ENCODE assay signal across 9 cellular contexts in genomic region chr5:136058031-136058971, GRCh38. TPM values are rescaled to one million over a fixed set of nuclear protein-coding genes. Genes with fewer than 3 reads are reported as not detected.
DNase-seq lines count a peak whose midpoint lies in the region; ATAC-seq and TF ChIP-seq lines count a peak whose summit lies in the region.
"Had no signal": no experiment of that assay in that cellular context is flagged by ENCODE, and none has a peak within 500 bp of the region (broad histone marks: within the 10 kb centered on the region; RNA-seq: fewer than 3 reads in every experiment).

No MANE protein-coding gene starts in this region.

- intact Hi-C loops in colonic mucosa (cut with DNase I), result no loop called here
- intact Hi-C loops in naive thymus-derived CD4-positive, alpha-beta T cell (cut with micrococcal nuclease), result no loop called here

- CTCF ChIA-PET in AG04450 (lab: Charles Lee), result interaction anchor here (0.6 to 7.6 kb wide), 34 partner anchors 12 to 176 kb away, joined by 3 to 53 read pairs (median 4); partner anchors contain the start of gene TGFBI
- CTCF ChIA-PET in naive thymus-derived CD4-positive, alpha-beta T cell (lab: Charles Lee), result no interaction called here

- H3K79me2 ChIP-seq in mesendoderm (ENCODE audit: control insufficient read depth, insufficient read depth, low read length), result no peaks in the 10 kb centered on the region

- POLR2A ChIA-PET in AG04450 (lab: Yijun Ruan, JAX), result interaction anchor here (0.8 to 2.3 kb wide), 18 partner anchors 9 to 167 kb away, joined by 3 to 35 read pairs (median 4); partner anchors contain the start of gene TGFBI
- POLR2A ChIA-PET in naive thymus-derived CD4-positive, alpha-beta T cell (lab: Charles Lee), result no interaction called here

- H3K27ac ChIP-seq in AG04450 (ENCODE audit: low read depth, low read length) (peak overlapping the region; percentile 98), colonic mucosa (peak overlapping the region; percentile 50), mesendoderm (ENCODE audit: low read depth, low read length) (no peak overlapping the region)
- H3K27ac ChIP-seq in naive thymus-derived CD4-positive, alpha-beta T cell (ENCODE audit: low read depth, low read length), result no peak overlapping the region
- H3K27ac ChIP-seq: SK-N-MC had no signal

- WGBS in mesendoderm (ENCODE audit: extremely low coverage, insufficient coverage, low lambda C conversion rate), result no CpG with 5 or more reads among the region's 10 CpGs

- peak overlapping the region in 1 of 2 donors; percentile 42 for H3K27ac Mint-ChIP-seq in stimulated activated naive CD8-positive, alpha-beta T cell treated with anti-CD3 and anti-CD28 coated beads, Interleukin-15, amount 100 ng/mL, for 72 hours
- no peak overlapping the region for H3K27ac Mint-ChIP-seq in naive thymus-derived CD4-positive, alpha-beta T cell

- H3K9me3 Mint-ChIP-seq in stimulated activated naive CD8-positive, alpha-beta T cell treated with anti-CD3 and anti-CD28 coated beads, Interleukin-15, amount 100 ng/mL, for 72 hours, result no peaks in the 10 kb centered on the region
- H3K9me3 Mint-ChIP-seq in naive thymus-derived CD4-positive, alpha-beta T cell, result peaks cover 0 to 1% (median 0%) of the 10 kb centered on the region in 11 donors

- H3K9me3 ChIP-seq in AG04450 (ENCODE audit: control insufficient read depth, insufficient read depth, low read length) (no peaks in the 10 kb centered on the region), colonic mucosa (no peaks in the 10 kb centered on the region)
- H3K9me3 ChIP-seq in naive thymus-derived CD4-positive, alpha-beta T cell (ENCODE audit: control insufficient read depth in 2 of 3, low read length in 3 of 3), result no peaks in the 10 kb centered on the region

- H3K4me1 ChIP-seq in colonic mucosa (no peaks in the 10 kb centered on the region), mesendoderm (ENCODE audit: control insufficient read depth, low read depth, low read length) (peaks cover 3% of the 10 kb centered on the region)
- H3K4me1 ChIP-seq in naive thymus-derived CD4-positive, alpha-beta T cell (ENCODE audit: control insufficient read depth in 2 of 2, insufficient read depth in 2 of 2, low read length in 2 of 2), result no peaks in the 10 kb centered on the region

- H3K4ac ChIP-seq in mesendoderm (ENCODE audit: low read depth, low read length), result no peak overlapping the region

- H4K5ac ChIP-seq in mesendoderm (ENCODE audit: low read length), result no peak overlapping the region

- no peak overlapping the region for H3K4me3 Mint-ChIP-seq in stimulated activated naive CD8-positive, alpha-beta T cell treated with anti-CD3 and anti-CD28 coated beads, Interleukin-15, amount 100 ng/mL, for 72 hours
- H3K4me3 Mint-ChIP-seq in naive thymus-derived CD4-positive, alpha-beta T cell, result no peak overlapping the region

- H3K27me3 ChIP-seq in AG04450 (ENCODE audit: control insufficient read depth, insufficient read depth, low read length), result no peaks in the 10 kb centered on the region
- H3K27me3 ChIP-seq in colonic mucosa, result no peaks in the 10 kb centered on the region
- H3K27me3 ChIP-seq in mesendoderm (ENCODE audit: insufficient read depth, low read length, poor library complexity), result no peaks in the 10 kb centered on the region
- H3K27me3 ChIP-seq in naive thymus-derived CD4-positive, alpha-beta T cell (ENCODE audit: control insufficient read depth in 2 of 2, insufficient read depth in 2 of 2, low read length in 2 of 2), result no peaks in the 10 kb centered on the region

- H3K36me3 Mint-ChIP-seq in naive thymus-derived CD4-positive, alpha-beta T cell, result no peaks in the 10 kb centered on the region

- H2BK5ac ChIP-seq in mesendoderm (ENCODE audit: low read length), result no peak overlapping the region

- H3K9ac ChIP-seq in colonic mucosa (ENCODE audit: low read depth in 2 of 2, low read length in 2 of 2) (no peak overlapping the region), mesendoderm (ENCODE audit: low read length) (no peak overlapping the region)

- no peaks in the 10 kb centered on the region for H3K36me3 ChIP-seq in colonic mucosa
- H3K36me3 ChIP-seq in mesendoderm (ENCODE audit: control insufficient read depth, insufficient read depth, low read length), result no peaks in the 10 kb centered on the region
- H3K36me3 ChIP-seq in naive thymus-derived CD4-positive, alpha-beta T cell (ENCODE audit: control insufficient read depth in 2 of 3, insufficient read depth in 3 of 3, low read length in 3 of 3), result no peaks in the 10 kb centered on the region

- H3K56ac ChIP-seq in mesendoderm (ENCODE audit: low read length), result no peak overlapping the region

- H3K4me3 ChIP-seq in AG04450 (ENCODE audit: low read depth, low read length) (no peak overlapping the region), LNCaP clone FGC (ENCODE audit: low read depth, low read length) (no peak overlapping the region), colonic mucosa (no peak overlapping the region), mesendoderm (ENCODE audit: low read length) (no peak overlapping the region)
- H3K4me3 ChIP-seq in naive thymus-derived CD4-positive, alpha-beta T cell (ENCODE audit: low read length), result no peak overlapping the region
- H3K4me3 ChIP-seq: SK-N-MC had no signal

- H3K18ac ChIP-seq in mesendoderm (ENCODE audit: low read length), result no peak overlapping the region

- H2AK5ac ChIP-seq in mesendoderm (ENCODE audit: low read length), result no peak overlapping the region

- TF ChIP-seq CTCF in AG04450 (IDR thresholded peaks at IDR 0.05; ENCODE audit: low read depth, low read length) (peak; percentile 65), LNCaP clone FGC (IDR thresholded peaks at IDR 0.05; ENCODE audit: control insufficient read depth, extremely low read depth, insufficient read depth) (no peak), colonic mucosa (IDR thresholded peaks at IDR 0.05) (no peak)

- no peak for ATAC-seq in stimulated activated naive CD8-positive, alpha-beta T cell treated with anti-CD3 and anti-CD28 coated beads, Interleukin-15, amount 100 ng/mL, for 72 hours
- ATAC-seq in GM21576 (IDR thresholded peaks at IDR 0.05; ENCODE audit: unreplicated experiment), result no peak
- ATAC-seq in naive thymus-derived CD4-positive, alpha-beta T cell, result no peak

- H3K27me3 Mint-ChIP-seq in stimulated activated naive CD8-positive, alpha-beta T cell treated with anti-CD3 and anti-CD28 coated beads, Interleukin-15, amount 100 ng/mL, for 72 hours, result peaks cover 6% of the 10 kb centered on the region
- H3K27me3 Mint-ChIP-seq in naive thymus-derived CD4-positive, alpha-beta T cell, result peaks cover 0 to 9% (median 4%) of the 10 kb centered on the region in 5 donors

- no peaks in the 10 kb centered on the region for H3K79me1 ChIP-seq in mesendoderm (ENCODE audit: low read length)

- H3K4me1 Mint-ChIP-seq in stimulated activated naive CD8-positive, alpha-beta T cell treated with anti-CD3 and anti-CD28 coated beads, Interleukin-15, amount 100 ng/mL, for 72 hours, result no peaks in the 10 kb centered on the region
- H3K4me1 Mint-ChIP-seq in naive thymus-derived CD4-positive, alpha-beta T cell, result peaks cover 0 to 3% (median 0%) of the 10 kb centered on the region in 7 donors

- DNase-seq in AG04450 (ENCODE audit: low read depth, low spot score) (peak; percentile 100), LNCaP clone FGC (ENCODE audit: low read depth) (peak; percentile 37), colonic mucosa (peak; percentile 67), mesendoderm (peak; percentile 93), NCI-H2107 (lab: John Stamatoyannopoulos, UW) (no peak)
- no peak for DNase-seq in stimulated activated naive CD8-positive, alpha-beta T cell treated with anti-CD3 and anti-CD28 coated beads, Interleukin-15, amount 100 ng/mL, for 72 hours
- no peak for DNase-seq in naive thymus-derived CD4-positive, alpha-beta T cell

- no peak overlapping the region for H2BK120ac ChIP-seq in mesendoderm (ENCODE audit: low read depth, low read length)

- H3K23ac ChIP-seq in mesendoderm (ENCODE audit: low read length), result no peak overlapping the region

- no peak overlapping the region for H2BK15ac ChIP-seq in mesendoderm (replicated peaks; ENCODE audit: low read depth)

- no peak overlapping the region for H3K4me2 ChIP-seq in mesendoderm (ENCODE audit: low read length)

- H4K8ac ChIP-seq in mesendoderm (ENCODE audit: low read depth, low read length), result no peak overlapping the region

RNA-seq across cellular contexts. Expression of gene TGFBI, which starts 29.5 kb away (rescaled TPM):
- 2,219 and 2,576 TPM in 2 replicates for polyA plus RNA-seq in AG04450 (2011; rRNA removed)
- polyA minus RNA-seq in AG04450 (2011; rRNA and poly(A)+ RNA removed), result 1,062 and 1,253 TPM in 2 replicates
- total RNA-seq in colonic mucosa, result 10 to 100 TPM; 47.5 to 63.3 TPM
- polyA plus RNA-seq in mesendoderm (2013, experiment 1 of 2), result 3.8 TPM
- 4.0 TPM for polyA plus RNA-seq in mesendoderm (2013, experiment 2 of 2)
- 100 to 1,000 TPM in 1 of 5 experiments, 10 to 100 TPM in 3, not detected in 1; 18.1 to 167 (median 20.5) TPM for total RNA-seq in naive thymus-derived CD4-positive, alpha-beta T cell
- under 1 TPM; 0.07 to 0.32 TPM for polyA plus RNA-seq in naive thymus-derived CD4-positive, alpha-beta T cell

Comparison
In these comparisons a context has a peak if more than half of its experiments do, and no peak if none do; other contexts are left out.
1. DNase-seq: peak in AG04450 (single experiment), LNCaP clone FGC (single experiment), colonic mucosa (single experiment) and mesendoderm (single experiment); none in stimulated activated naive CD8-positive, alpha-beta T cell treated with anti-CD3 and anti-CD28 coated beads, Interleukin-15, amount 100 ng/mL, for 72 hours (0 of 2), naive thymus-derived CD4-positive, alpha-beta T cell (0 of 9) and NCI-H2107 (single experiment).
2. H3K27ac ChIP-seq: peak in AG04450 (single experiment) and colonic mucosa (single experiment); none in mesendoderm (single experiment) and naive thymus-derived CD4-positive, alpha-beta T cell (single experiment).